Comparison of ENCODE assay signal across 12 cellular contexts in genomic region chr3:10195692-10196091, GRCh38. TPM values are rescaled to one million over a fixed set of nuclear protein-coding genes. Genes with fewer than 3 reads are reported as not detected.
DNase-seq lines count a peak whose midpoint lies in the region; ATAC-seq and TF ChIP-seq lines count a peak whose summit lies in the region.
"Had no signal": no experiment of that assay in that cellular context is flagged by ENCODE, and none has a peak within 500 bp of the region (broad histone marks: within the 10 kb centered on the region; RNA-seq: fewer than 3 reads in every experiment).

No MANE protein-coding gene starts in this region.

- no peak for ATAC-seq in HG03521 (IDR thresholded peaks at IDR 0.05; ENCODE audit: unreplicated experiment)
- ATAC-seq: GM23338 had no signal

- H3K4me3 ChIP-seq in ascending aorta = no peak overlapping the region
- H3K4me3 ChIP-seq: GM23338 had no signal

- peaks cover 19% of the 10 kb centered on the region for H3K4me1 Mint-ChIP-seq in neural crest cell

- TF ChIP-seq CTCF in 22Rv1 (IDR thresholded peaks at IDR 0.05) (no peak), ascending aorta (IDR thresholded peaks at IDR 0.05) (no peak), neural crest cell (conservative IDR thresholded peaks at IDR 0.05) (no peak)

- no peaks in the 10 kb centered on the region for H3K9me3 Mint-ChIP-seq in neural crest cell
- H3K9me3 Mint-ChIP-seq: GM23338, nephron had no signal

- in situ Hi-C loops in G401 (cut with HindIII; ENCODE audit: low sequenced_read_pairs) = no loop called here

- H3K27ac Mint-ChIP-seq in neural crest cell (ENCODE audit: unreplicated experiment) = peak overlapping the region; percentile 78
- H3K27ac Mint-ChIP-seq: GM23338, nephron had no signal

- no peaks in the 10 kb centered on the region for H3K27me3 ChIP-seq in ascending aorta

- H3K4me1 ChIP-seq in ascending aorta = peaks cover 26 to 59% of the 10 kb centered on the region in 2 donors

- peaks cover 0 to 3% of the 10 kb centered on the region in 2 donors for H3K36me3 ChIP-seq in ascending aorta

- H3K9me3 ChIP-seq in ascending aorta = no peaks in the 10 kb centered on the region

- H3K36me3 Mint-ChIP-seq in neural crest cell (ENCODE audit: low read depth) = no peaks in the 10 kb centered on the region

- intact Hi-C loops in ascending aorta (cut with DNase I) = no loop called here

- H3K27ac ChIP-seq in 22Rv1 (0 out of 2 replicates have a peak overlapping the region, but pooled peaks have one; percentile 95), ascending aorta (peak overlapping the region; percentile 84 to 94)

- H3K4me3 Mint-ChIP-seq in neural crest cell = no peak overlapping the region
- H3K4me3 Mint-ChIP-seq: GM23338, nephron had no signal

- DNase-seq in G401 (ENCODE audit: low spot score) (peak; percentile 20), ascending aorta (ENCODE audit: low spot score in 2 of 2) (no peak), neural crest cell (ENCODE audit: low read depth, low spot score) (no peak), OCI-M2 (lab: John Stamatoyannopoulos, UW; ENCODE audit: unreplicated experiment) (no peak)
- DNase-seq in stimulated activated naive CD4-positive, alpha-beta T cell treated with Interleukin-2 at 50 U/mL for 16 hours (lab: John Stamatoyannopoulos, UW) = no peak
- DNase-seq in stimulated activated CD4-positive, alpha-beta T cell treated with anti-CD3 and anti-CD28 coated beads, Interleukin-4, amount 100 ng/mL, for 24 hours = no peak
- DNase-seq: NCI-H1048, RPMI8226 had no signal

- no peaks in the 10 kb centered on the region for H3K27me3 Mint-ChIP-seq in neural crest cell (ENCODE audit: low read depth)

RNA-seq across cellular contexts. Expression of gene IRAK2, which starts 31.0 kb away (rescaled TPM):
- 2.4 and 2.5 TPM in 2 replicates for total RNA-seq in G401 (2014; rRNA removed; shearing (Covaris generic))
- total RNA-seq in ascending aorta (1.3 TPM), neural crest cell (0.39 and 0.44 TPM in 2 replicates)

RNA-seq across cellular contexts. Expression of gene TATDN2, which starts 52.6 kb away (rescaled TPM):
- total RNA-seq in G401 (2014; rRNA removed; shearing (Covaris generic)) = 18.8 and 22.1 TPM in 2 replicates
- 29.1 TPM for total RNA-seq in ascending aorta
- 40.5 TPM in 2 replicates for total RNA-seq in neural crest cell

RNA-seq across cellular contexts. Expression of gene VHL, which starts 54.1 kb away (rescaled TPM):
- total RNA-seq in G401 (2014; rRNA removed; shearing (Covaris generic)) = 88.5 and 95.8 TPM in 2 replicates
- 34.4 TPM for total RNA-seq in ascending aorta
- total RNA-seq in neural crest cell = 80.1 and 80.8 TPM in 2 replicates
